In the genomic region with DNA sequence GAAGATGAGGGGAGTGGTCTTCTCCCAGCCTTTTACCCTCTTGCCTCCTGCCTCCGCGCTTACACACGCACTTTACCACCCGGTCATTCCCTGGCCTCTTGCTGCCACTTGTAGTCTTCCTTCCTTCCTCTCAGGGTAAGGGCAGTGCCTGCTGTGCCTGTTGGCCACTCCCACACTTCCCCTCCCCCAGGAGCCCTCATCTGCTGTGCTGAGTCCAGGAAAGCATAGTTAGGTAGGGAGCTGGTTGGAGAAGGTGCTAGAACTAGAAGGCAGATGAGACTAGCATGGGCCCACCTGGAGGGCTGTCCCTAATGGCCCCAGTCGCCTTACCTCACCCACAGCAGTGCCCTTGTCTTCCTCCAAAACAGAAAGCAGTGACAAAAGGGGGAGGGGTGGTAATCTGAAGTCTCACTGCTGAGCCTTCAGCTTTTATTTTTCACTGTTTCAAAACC, we compare ENCODE assay signal across 8 cellular contexts. TPM values are rescaled to one million over a fixed set of nuclear protein-coding genes. Genes with fewer than 3 reads are reported as not detected.
DNase-seq lines count a peak whose midpoint lies in the region; ATAC-seq and TF ChIP-seq lines count a peak whose summit lies in the region.

No MANE protein-coding gene starts in this region.

- H3K9me3 Mint-ChIP-seq in Caco-2 (ENCODE audit: unreplicated experiment) (no peaks in the 10 kb centered on the region), memory B cell (no peaks in the 10 kb centered on the region)

- H3K9me3 ChIP-seq in Caco-2 = no peaks in the 10 kb centered on the region
- H3K9me3 ChIP-seq in body of pancreas = no peaks in the 10 kb centered on the region

- peak; percentile 39 for ATAC-seq in body of pancreas
- no peak for ATAC-seq in memory B cell (ENCODE audit: low read depth)

- peak overlapping the region; percentile 67 for H3K27ac Mint-ChIP-seq in Caco-2 (ENCODE audit: unreplicated experiment)
- H3K27ac Mint-ChIP-seq in memory B cell = peak overlapping the region; percentile 69

- CTCF ChIA-PET in Caco-2 (lab: Charles Lee) (no interaction called here), HEK293T (lab: Yijun Ruan, JAX) (interaction anchor here (1.3 kb wide), 1 partner anchor 39 kb away, joined by 4 read pairs; no protein-coding TSS in a partner anchor)

- peaks cover 2% of the 10 kb centered on the region for H3K36me3 ChIP-seq in Caco-2 (ENCODE audit: control insufficient read depth, insufficient read depth, low read length)
- no peaks in the 10 kb centered on the region for H3K36me3 ChIP-seq in body of pancreas (replicated peaks in 1 of 2; ENCODE audit: insufficient read depth in 1 of 2, low read depth in 2 of 2)
- H3K36me3 ChIP-seq in urinary bladder (ENCODE audit: insufficient read depth) = no peaks in the 10 kb centered on the region

- WGBS in body of pancreas, 2 donors = 46 to 71% methylated on average over 5 of the region's 5 CpGs
- WGBS in urinary bladder = 60% methylated on average over 5 of the region's 5 CpGs

- H3K4me1 Mint-ChIP-seq in Caco-2 (ENCODE audit: low read depth, unreplicated experiment) (peaks cover 21% of the 10 kb centered on the region), memory B cell (peaks cover 16% of the 10 kb centered on the region)

- no peak for DNase-seq in Caco-2
- DNase-seq in NCI-H2171 (lab: John Stamatoyannopoulos, UW) = peak; percentile 41
- DNase-seq in body of pancreas = peak in 3 of 4 donors; percentile 69 to 71 (median 69)
- DNase-seq in memory B cell (ENCODE audit: low spot score in 2 of 2) = no peak
- no peak for DNase-seq in GM10266 (ENCODE audit: extremely low spot score)
- no peak for DNase-seq in HEK293T (ENCODE audit: extremely low spot score)
- DNase-seq in OCI-M1 (lab: John Stamatoyannopoulos, UW) = no peak

- H3K36me3 Mint-ChIP-seq in Caco-2 (ENCODE audit: insufficient read depth, unreplicated experiment) (no peaks in the 10 kb centered on the region), memory B cell (peaks cover 33% of the 10 kb centered on the region)

- H3K4me3 ChIP-seq in Caco-2 (ENCODE audit: low read depth, low read length) (no peak overlapping the region), body of pancreas (no peak overlapping the region), urinary bladder (ENCODE audit: low read depth, low read length) (no peak overlapping the region)

- H3K4me3 Mint-ChIP-seq in Caco-2 (ENCODE audit: unreplicated experiment) (no peak overlapping the region), memory B cell (no peak overlapping the region)

- no peak for TF ChIP-seq CTCF in Caco-2 (IDR thresholded peaks at IDR 0.05; ENCODE audit: insufficient read depth in 1 of 2, low read depth in 1 of 2, low read length in 1 of 2, severe bottlenecking in 1 of 2, unreplicated experiment in 1 of 2)
- no peak for TF ChIP-seq CTCF in body of pancreas (IDR thresholded peaks at IDR 0.05)
- TF ChIP-seq CTCF in GM10266 (IDR thresholded peaks at IDR 0.05; ENCODE audit: control insufficient read depth, insufficient read depth, low read depth, missing control alignments) = no peak

- H3K27ac ChIP-seq in body of pancreas (peak overlapping the region; percentile 59 to 77 (median 70)), urinary bladder (ENCODE audit: low read depth) (peak overlapping the region; percentile 24)

- peak in 1 of 3 donors; percentile 16 for TF ChIP-seq POLR2A in body of pancreas (IDR thresholded peaks at IDR 0.05)

- BruUV-seq in Caco-2 (replicated peaks; lab: Mats Ljungman, UMichigan) = no TSS peak

- H3K4me1 ChIP-seq in Caco-2 = peaks cover 17% of the 10 kb centered on the region; the same call in 1 of the 2 replicates
- H3K4me1 ChIP-seq in body of pancreas = peaks cover 42% of the 10 kb centered on the region
- H3K4me1 ChIP-seq in urinary bladder (ENCODE audit: insufficient read depth) = peaks cover 2% of the 10 kb centered on the region

- no peaks in the 10 kb centered on the region for H3K27me3 ChIP-seq in Caco-2 (replicated peaks; ENCODE audit: control insufficient read depth, insufficient read depth, low read length)
- no peaks in the 10 kb centered on the region for H3K27me3 ChIP-seq in body of pancreas

- intact Hi-C loops in Caco-2 (cut with micrococcal nuclease; ENCODE audit: unreplicated experiment) = no loop called here
- intact Hi-C loops in body of pancreas (cut with DNase I) = no loop called here

- no peaks in the 10 kb centered on the region for H3K27me3 Mint-ChIP-seq in Caco-2 (ENCODE audit: insufficient read depth, unreplicated experiment)
- no peaks in the 10 kb centered on the region for H3K27me3 Mint-ChIP-seq in memory B cell

- POLR2A ChIA-PET in Caco-2 (lab: Charles Lee) (interaction anchor here (0.5 kb wide), 1 partner anchor 110 kb away, joined by 3 read pairs; no protein-coding TSS in a partner anchor), HEK293T (lab: Yijun Ruan, JAX) (interaction anchor here (1.0 to 1.1 kb wide), 2 partner anchors 54 to 82 kb away, joined by 3 to 7 read pairs; a partner anchor contains a TSS)

TF ChIP-seq in HEK293T, 16 proteins besides CTCF, POLR2A, EP300 and RAD21:
- TF ChIP-seq ELF4 (IDR thresholded peaks at IDR 0.05) = no peak
- TF ChIP-seq ARNT (IDR thresholded peaks at IDR 0.05) = no peak
- TF ChIP-seq, protein P1, sequence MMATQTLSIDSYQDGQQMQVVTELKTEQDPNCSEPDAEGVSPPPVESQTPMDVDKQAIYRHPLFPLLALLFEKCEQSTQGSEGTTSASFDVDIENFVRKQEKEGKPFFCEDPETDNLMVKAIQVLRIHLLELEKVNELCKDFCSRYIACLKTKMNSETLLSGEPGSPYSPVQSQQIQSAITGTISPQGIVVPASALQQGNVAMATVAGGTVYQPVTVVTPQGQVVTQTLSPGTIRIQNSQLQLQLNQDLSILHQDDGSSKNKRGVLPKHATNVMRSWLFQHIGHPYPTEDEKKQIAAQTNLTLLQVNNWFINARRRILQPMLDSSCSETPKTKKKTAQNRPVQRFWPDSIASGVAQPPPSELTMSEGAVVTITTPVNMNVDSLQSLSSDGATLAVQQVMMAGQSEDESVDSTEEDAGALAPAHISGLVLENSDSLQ (IDR thresholded peaks at IDR 0.05) = no peak
- no peak for TF ChIP-seq FOXK2 (IDR thresholded peaks at IDR 0.05)
- TF ChIP-seq CTBP1 (IDR thresholded peaks at IDR 0.05; ENCODE audit: borderline replicate concordance) = no peak
- no peak for TF ChIP-seq NFRKB (IDR thresholded peaks at IDR 0.05)
- no peak for TF ChIP-seq FOXA1 (IDR thresholded peaks at IDR 0.05)
- TF ChIP-seq ZNF384 (IDR thresholded peaks at IDR 0.05) = no peak
- no peak for TF ChIP-seq FOXM1 (IDR thresholded peaks at IDR 0.05; ENCODE audit: borderline replicate concordance)
- TF ChIP-seq SP1 (IDR thresholded peaks at IDR 0.05) = no peak
- TF ChIP-seq TARDBP (IDR thresholded peaks at IDR 0.05) = no peak
- no peak for TF ChIP-seq LEF1 (IDR thresholded peaks at IDR 0.05; ENCODE audit: borderline replicate concordance)
- no peak for TF ChIP-seq L3MBTL2 (conservative IDR thresholded peaks at IDR 0.05)
- TF ChIP-seq SUZ12 (IDR thresholded peaks at IDR 0.05) = no peak
- no peak for TF ChIP-seq HDGF (IDR thresholded peaks at IDR 0.05; ENCODE audit: borderline replicate concordance)
- TF ChIP-seq BHLHE40 (IDR thresholded peaks at IDR 0.05; ENCODE audit: borderline replicate concordance) = no peak

RNA-seq across cellular contexts. Expression of a gene that starts 54.3 kb away (rescaled TPM):
- total RNA-seq in Caco-2 (2022) (264 and 310 TPM in 2 replicates), body of pancreas (100 to 1,000 TPM; 198 to 230 TPM), urinary bladder (180 TPM)
- polyA plus RNA-seq in urinary bladder = 450 TPM

Comparison
In these comparisons a context has a peak if more than half of its experiments do, and no peak if none do; other contexts are left out.
1. DNase-seq: peak in NCI-H2171 (single experiment) and body of pancreas (3 of 4); none in Caco-2 (0 of 2), memory B cell (0 of 2), GM10266 (single experiment), HEK293T (single experiment) and OCI-M1 (single experiment).